Comparison of ENCODE assay signal across 8 cellular contexts in the genomic region with DNA sequence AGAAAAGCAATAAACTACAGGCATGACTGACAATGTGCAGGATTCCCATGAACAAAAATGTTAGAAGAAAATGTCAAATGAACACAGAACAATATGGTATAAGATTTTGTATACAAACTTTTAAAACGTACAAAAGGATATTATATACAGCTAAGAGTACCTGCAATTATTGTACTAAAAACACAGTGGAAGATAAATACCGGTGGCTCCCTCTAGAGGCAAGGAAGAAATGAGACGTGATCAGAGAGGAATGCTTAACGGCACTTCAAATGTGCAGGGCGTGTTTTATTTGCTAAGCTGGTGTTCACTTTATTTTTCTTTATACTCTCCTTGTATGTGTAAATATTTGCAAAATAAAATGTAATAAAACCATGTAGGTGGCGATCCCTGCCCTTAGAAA.
A peak's percentile ranks its signal among the peaks of the same experiment; 100 is the strongest.
DNase-seq lines count a peak whose midpoint lies in the region; ATAC-seq and TF ChIP-seq lines count a peak whose summit lies in the region.

No MANE protein-coding gene starts in this region.

- peaks cover 17% of the 10 kb centered on the region for H3K4me1 Mint-ChIP-seq in Calu3 (ENCODE audit: low read depth, unreplicated experiment)
- peaks cover 58% of the 10 kb centered on the region for H3K4me1 Mint-ChIP-seq in activated CD8-positive, alpha-beta T cell treated with anti-CD3 and anti-CD28 coated beads, Interleukin-2, amount 10 ng/mL, durations not matched to agents 7 days and 5 days (ENCODE audit: low read depth)

- H3K4me3 ChIP-seq in skeletal muscle cell (ENCODE audit: low read depth, low read length), result no peak overlapping the region

- no peak overlapping the region for H3K27ac Mint-ChIP-seq in Calu3 (ENCODE audit: unreplicated experiment)
- no peak overlapping the region for H3K27ac Mint-ChIP-seq in activated CD8-positive, alpha-beta T cell treated with anti-CD3 and anti-CD28 coated beads, Interleukin-2, amount 10 ng/mL, durations not matched to agents 7 days and 5 days

- H3K36me3 Mint-ChIP-seq in Calu3 (ENCODE audit: insufficient read depth, unreplicated experiment), result no peaks in the 10 kb centered on the region
- peaks cover 32% of the 10 kb centered on the region for H3K36me3 Mint-ChIP-seq in activated CD8-positive, alpha-beta T cell treated with anti-CD3 and anti-CD28 coated beads, Interleukin-2, amount 10 ng/mL, durations not matched to agents 7 days and 5 days (ENCODE audit: low read depth)

- no peaks in the 10 kb centered on the region for H3K27me3 Mint-ChIP-seq in Calu3 (ENCODE audit: unreplicated experiment)
- no peaks in the 10 kb centered on the region for H3K27me3 Mint-ChIP-seq in activated CD8-positive, alpha-beta T cell treated with anti-CD3 and anti-CD28 coated beads, Interleukin-2, amount 10 ng/mL, durations not matched to agents 7 days and 5 days (ENCODE audit: low read depth)

- H3K9me3 Mint-ChIP-seq in Calu3 (ENCODE audit: low read depth, unreplicated experiment), result no peaks in the 10 kb centered on the region
- H3K9me3 Mint-ChIP-seq in activated CD8-positive, alpha-beta T cell treated with anti-CD3 and anti-CD28 coated beads, Interleukin-2, amount 10 ng/mL, durations not matched to agents 7 days and 5 days (ENCODE audit: insufficient read depth), result peaks cover 24% of the 10 kb centered on the region

- intact Hi-C loops in Calu3 (cut with micrococcal nuclease; ENCODE audit: unreplicated experiment), result loop anchor here (10.0 kb wide), 1 partner anchor 293 kb away; no protein-coding TSS in a partner anchor

- no TSS peak for BruUV-seq in Calu3 (replicated peaks; lab: Mats Ljungman, UMichigan)

- H3K4me3 Mint-ChIP-seq in Calu3 (ENCODE audit: low read depth, unreplicated experiment), result no peak overlapping the region
- no peak overlapping the region for H3K4me3 Mint-ChIP-seq in activated CD8-positive, alpha-beta T cell treated with anti-CD3 and anti-CD28 coated beads, Interleukin-2, amount 10 ng/mL, durations not matched to agents 7 days and 5 days

- CTCF ChIA-PET in Calu3 (lab: Charles Lee), result interaction anchor here (0.5 to 1.0 kb wide), 3 partner anchors 36 to 59 kb away, joined by 3 read pairs; no protein-coding TSS in a partner anchor
- CTCF ChIA-PET in activated CD8-positive, alpha-beta T cell treated with anti-CD3 and anti-CD28 coated beads, Interleukin-2, amount 10 ng/mL, durations not matched to agents 7 days and 5 days (lab: Charles Lee), result interaction anchor here (0.6 to 2.7 kb wide), 52 partner anchors 11 to 356 kb away, joined by 3 to 39 read pairs (median 4); partner anchors contain the start of gene HSPA13

- peak; percentile 48 for ATAC-seq in GM21717 (IDR thresholded peaks at IDR 0.05; ENCODE audit: unreplicated experiment)
- ATAC-seq in activated CD8-positive, alpha-beta T cell treated with anti-CD3 and anti-CD28 coated beads, Interleukin-2, amount 10 ng/mL, durations not matched to agents 7 days and 5 days, result peak; percentile 84

- peak; percentile 27 for TF ChIP-seq CTCF in Calu3 (IDR thresholded peaks at IDR 0.05; ENCODE audit: unreplicated experiment)

- peak; percentile 48 for DNase-seq in Calu3
- peak; percentile 59 to 70 for DNase-seq in NCI-H524 (lab: John Stamatoyannopoulos, UW)
- peak; percentile 73 for DNase-seq in activated CD8-positive, alpha-beta T cell treated with anti-CD3 and anti-CD28 coated beads, Interleukin-2, amount 10 ng/mL, durations not matched to agents 7 days and 5 days
- peak; percentile 12 for DNase-seq in fibroblast of the conjunctiva (ENCODE audit: low read depth)
- DNase-seq in skeletal muscle cell (ENCODE audit: low read depth), result peak; percentile 11
- no peak for DNase-seq in hepatic stellate cell (ENCODE audit: low spot score)
- DNase-seq in NCI-H187 treated with DMSO at 0.1 percent for 48 hours (lab: John Stamatoyannopoulos, UW), result no peak

- POLR2A ChIA-PET in activated CD8-positive, alpha-beta T cell treated with anti-CD3 and anti-CD28 coated beads, Interleukin-2, amount 10 ng/mL, durations not matched to agents 7 days and 5 days (lab: Charles Lee), result interaction anchor here (1.1 kb wide), 1 partner anchor 25 kb away, joined by 5 read pairs; no protein-coding TSS in a partner anchor

Comparison
In these comparisons a context has a peak if more than half of its experiments do, and no peak if none do; other contexts are left out.
1. DNase-seq: peak in Calu3 (single experiment), NCI-H524 (2 of 2), activated CD8-positive, alpha-beta T cell treated with anti-CD3 and anti-CD28 coated beads, Interleukin-2, amount 10 ng/mL, durations not matched to agents 7 days and 5 days (single experiment), fibroblast of the conjunctiva (single experiment) and skeletal muscle cell (single experiment); none in hepatic stellate cell (single experiment) and NCI-H187 treated with DMSO at 0.1 percent for 48 hours (single experiment).